Comparison of ENCODE assay signal across 1 cellular context in genomic region chr3:52531636-52532516, GRCh38.
TF ChIP-seq lines count a peak whose summit lies in the region.

No MANE protein-coding gene starts in this region.

TF ChIP-seq in SK-N-SH, 30 proteins besides CTCF, POLR2A, EP300 and RAD21 (continued from another document):
- no peak for TF ChIP-seq IRF3 (IDR thresholded peaks at IDR 0.05; ENCODE audit: low read depth, low read length)
- TF ChIP-seq REST (IDR thresholded peaks at IDR 0.05; ENCODE audit: low read depth, low read length) = no peak
- no peak for TF ChIP-seq USF1 (IDR thresholded peaks at IDR 0.05; ENCODE audit: borderline replicate concordance, low read depth)
- no peak for TF ChIP-seq TCF12 (IDR thresholded peaks at IDR 0.05)
- no peak for TF ChIP-seq GATA2 (CRISPR knock-in tag; IDR thresholded peaks at IDR 0.05)
- TF ChIP-seq MEF2A (IDR thresholded peaks at IDR 0.05; ENCODE audit: borderline replicate concordance, low read depth) = no peak
- TF ChIP-seq RCOR1 (IDR thresholded peaks at IDR 0.05; ENCODE audit: low read length) = no peak
